ENCODE assay signal across 8 cellular contexts in genomic region chr1:83485314-83486019, GRCh38.
A peak's percentile ranks its signal among the peaks of the same experiment; 100 is the strongest.
DNase-seq lines count a peak whose midpoint lies in the region; ATAC-seq, FAIRE-seq and TF ChIP-seq lines count a peak whose summit lies in the region.
"Not testable (repeated sequence)": the region's sequence is repeated elsewhere in the genome, so short reads cannot be mapped to it uniquely, and the experiment has no call there.

No MANE protein-coding gene starts in this region.

- H4K20me1 ChIP-seq in GM12878 (ENCODE audit: control insufficient read depth, insufficient read depth), result not testable (repeated sequence)

- POLR2A ChIA-PET in GM12878 (lab: Charles Lee), result not testable (repeated sequence)

- H3K9ac ChIP-seq in GM12878 (ENCODE audit: control insufficient read depth, insufficient read depth, low read length), result not testable (repeated sequence)

- 20% methylated on average over 2 of the region's 2 CpGs for WGBS in GM12878 (ENCODE audit: insufficient coverage, insufficient replicate concordance, low lambda C conversion rate, missing lambda C conversion rate)

- not testable (repeated sequence) for BruUV-seq in GM12878 (replicated peaks; lab: Mats Ljungman, UMichigan)

- in situ Hi-C loops in GM12878 (cut with MboI), result not testable (repeated sequence)

- not testable (repeated sequence) for H3K9me3 ChIP-seq in GM12878 (replicated peaks; ENCODE audit: control insufficient read depth, insufficient read depth, low read length)

- peak overlapping the region; percentile 25; the same call in 1 of the 2 replicates for H3K4me2 ChIP-seq in GM12878 (ENCODE audit: control insufficient read depth, insufficient read depth)

- CTCF ChIA-PET in GM12878 (lab: Yijun Ruan, JAX), result not testable (repeated sequence)

- TF ChIP-seq EP300 in GM12878 (IDR thresholded peaks at IDR 0.05; ENCODE audit: borderline replicate concordance in 1 of 2, control insufficient read depth in 1 of 2, low read depth in 2 of 2, low read length in 2 of 2), result not testable (repeated sequence)

- H2AFZ ChIP-seq in GM12878 (ENCODE audit: control insufficient read depth, low read depth, low read length), result not testable (repeated sequence)

- RAD21 ChIA-PET in GM12878 (lab: Charles Lee; ENCODE audit: unreplicated experiment), result not testable (repeated sequence)

- TF ChIP-seq CTCF in GM12865 (IDR thresholded peaks at IDR 0.05; ENCODE audit: insufficient read depth, low read depth, low read length, missing control alignments); GM12878 (IDR thresholded peaks at IDR 0.05 in 2 of 3, conservative IDR thresholded peaks at IDR 0.05 in 1 of 3; ENCODE audit: control insufficient read depth in 2 of 3, extremely low read depth in 1 of 3, insufficient read depth in 1 of 3, low read depth in 3 of 3, low read length in 3 of 3): not testable (repeated sequence)

- not testable (repeated sequence) for H3K27ac ChIP-seq in GM12878 (ENCODE audit: control insufficient read depth, insufficient read depth)

- H3K27me3 ChIP-seq in GM12878 (replicated peaks in 1 of 2; ENCODE audit: control insufficient read depth in 2 of 2, insufficient read depth in 2 of 2, low read length in 1 of 2), result not testable (repeated sequence)

- H3K79me2 ChIP-seq in GM12878 (ENCODE audit: control insufficient read depth, insufficient read depth, low read length), result not testable (repeated sequence)

- SMC1A ChIA-PET in GM12878 (lab: Charles Lee; ENCODE audit: uncharacterized antibody, unreplicated experiment), result not testable (repeated sequence)

- ATAC-seq in GM18520 (IDR thresholded peaks at IDR 0.05; ENCODE audit: unreplicated experiment), result peak; percentile 22
- ATAC-seq in GM19328 (IDR thresholded peaks at IDR 0.05; ENCODE audit: unreplicated experiment), result peak; percentile 17
- peak; percentile 20 for ATAC-seq in GM21717 (IDR thresholded peaks at IDR 0.05; ENCODE audit: unreplicated experiment)
- peak; percentile 23 for ATAC-seq in HG02798 (IDR thresholded peaks at IDR 0.05; ENCODE audit: poor library complexity, unreplicated experiment)
- peak; percentile 29 for ATAC-seq in HG03103 (IDR thresholded peaks at IDR 0.05; ENCODE audit: low read depth, unreplicated experiment)
- peak; percentile 23 for ATAC-seq in HG03442 (IDR thresholded peaks at IDR 0.05; ENCODE audit: unreplicated experiment)
- ATAC-seq in GM12878, result peak; percentile 43

- peak; percentile 34 for DNase-seq in GM12865 (ENCODE audit: low read depth)
- not testable (repeated sequence) for DNase-seq in GM12878 (ENCODE audit: low read depth, low spot score)

- H3K36me3 ChIP-seq in GM12878 (ENCODE audit: control insufficient read depth in 2 of 2, insufficient read depth in 2 of 2, low read length in 1 of 2), result not testable (repeated sequence)

- TF ChIP-seq RAD21 in GM12878 (IDR thresholded peaks at IDR 0.05; ENCODE audit: insufficient read depth, low read depth, low read length), result not testable (repeated sequence)

- H3K4me1 ChIP-seq in GM12878 (ENCODE audit: control insufficient read depth, insufficient read depth, low read length), result not testable (repeated sequence)

- not testable (repeated sequence) for TF ChIP-seq POLR2A in GM12878 (IDR thresholded peaks at IDR 0.05; ENCODE audit: low read depth, low read length)

- intact Hi-C loops in GM12878 (cut with micrococcal nuclease; ENCODE audit: unreplicated experiment), result not testable (repeated sequence)

- FAIRE-seq in GM12878 (lab: Jason Lieb, UNC), result peak; percentile 56

- H3K4me3 ChIP-seq in GM12865 (ENCODE audit: low read depth, low read length); GM12878: not testable (repeated sequence)

TF ChIP-seq in GM12878, 131 proteins besides CTCF, POLR2A, EP300 and RAD21:
- TF ChIP-seq RELB (IDR thresholded peaks at IDR 0.05; ENCODE audit: low read depth), result peak; percentile 86
- peak; percentile 30; the same call in 1 of the 2 replicates for TF ChIP-seq MTA2 (IDR thresholded peaks at IDR 0.05; ENCODE audit: low read depth)
- TF ChIP-seq SPI1 (IDR thresholded peaks at IDR 0.05; ENCODE audit: borderline replicate concordance, insufficient read depth, low read depth, low read length), result peak; percentile 65; the same call in 1 of the 2 replicates
